ENCODE assay signal across 11 cellular contexts in genomic region chr11:115126515-115127208, GRCh38.
A peak's percentile ranks its signal among the peaks of the same experiment; 100 is the strongest.
DNase-seq lines count a peak whose midpoint lies in the region; ATAC-seq lines count a peak whose summit lies in the region.
"Had no signal": no experiment of that assay in that cellular context is flagged by ENCODE, and none has a peak within 500 bp of the region (broad histone marks: within the 10 kb centered on the region; RNA-seq: fewer than 3 reads in every experiment).

No MANE protein-coding gene starts in this region.

- H3K9me3 ChIP-seq in BLaER1 treated with 17β-estradiol and CSF1 and Interleukin-3, amounts not matched to agents 10 nM and 100 nM (replicated peaks in 1 of 11): no peaks in the 10 kb centered on the region
- H3K9me3 ChIP-seq: ovary, uterus had no signal

- H3K4me3 ChIP-seq in BLaER1 treated with 17β-estradiol and CSF1 and Interleukin-3, amounts not matched to agents 10 nM and 100 nM: no peak overlapping the region
- H3K4me3 ChIP-seq: ovary, uterus had no signal

- ATAC-seq in GM19025 (IDR thresholded peaks at IDR 0.05; ENCODE audit: low read depth, unreplicated experiment): peak; percentile 87
- peak; percentile 64 for ATAC-seq in HG02623 (IDR thresholded peaks at IDR 0.05; ENCODE audit: unreplicated experiment)
- ATAC-seq in HG03457 (IDR thresholded peaks at IDR 0.05; ENCODE audit: unreplicated experiment): peak; percentile 81

- H3K27me3 ChIP-seq in BLaER1 treated with 17β-estradiol and CSF1 and Interleukin-3, amounts not matched to agents 10 nM and 100 nM: no peaks in the 10 kb centered on the region
- H3K27me3 ChIP-seq: ovary, uterus had no signal

- no peak overlapping the region for H3K9ac ChIP-seq in BLaER1 treated with 17β-estradiol and CSF1 and Interleukin-3, amounts not matched to agents 10 nM and 100 nM

- 0 out of 22 replicates have a peak overlapping the region, but pooled peaks of 1 of the 11 experiments have one; percentile 56 for H3K27ac ChIP-seq in BLaER1 treated with 17β-estradiol and CSF1 and Interleukin-3, amounts not matched to agents 10 nM and 100 nM
- H3K27ac ChIP-seq: ovary, uterus had no signal

- DNase-seq in NCI-H1417 treated with DMSO at 0.1 percent for 48 hours (lab: John Stamatoyannopoulos, UW): no peak
- no peak for DNase-seq in NK-92 (lab: John Stamatoyannopoulos, UW; ENCODE audit: unreplicated experiment)
- DNase-seq in ureter (ENCODE audit: low spot score): no peak
- no peak for DNase-seq in HPDE6-E6E7 (ENCODE audit: extremely low spot score)
- DNase-seq: NCI-H2029 treated with DMSO at 0.1 percent for 48 hours, ovary, uterus had no signal

- no peaks in the 10 kb centered on the region for H3K36me3 ChIP-seq in BLaER1 treated with 17β-estradiol and CSF1 and Interleukin-3, amounts not matched to agents 10 nM and 100 nM
- H3K36me3 ChIP-seq: ovary, uterus had no signal

- H3K4me2 ChIP-seq in BLaER1 treated with 17β-estradiol and CSF1 and Interleukin-3, amounts not matched to agents 10 nM and 100 nM: peak overlapping the region in 9 of 11 experiments; percentile 4 to 64 (median 40); a peak in 14 of 22 replicates

- H4K20me1 ChIP-seq in BLaER1 treated with 17β-estradiol and CSF1 and Interleukin-3, amounts not matched to agents 10 nM and 100 nM: no peaks in the 10 kb centered on the region

- peaks cover 11 to 41% (median 27%) of the 10 kb centered on the region in 10 experiments; a peak in 18 of 20 replicates for H3K4me1 ChIP-seq in BLaER1 treated with 17β-estradiol and CSF1 and Interleukin-3, amounts not matched to agents 10 nM and 100 nM
- H3K4me1 ChIP-seq: uterus had no signal
